In genomic region chr5:1246711-1247431, GRCh38 we compare ENCODE assay signal across 1 cellular context.
TF ChIP-seq lines count a peak whose summit lies in the region.

No MANE protein-coding gene starts in this region.

TF ChIP-seq in K562, 482 proteins besides CTCF, POLR2A, EP300 and RAD21 (continued from another document and continues in another):
- TF ChIP-seq, protein P1, sequence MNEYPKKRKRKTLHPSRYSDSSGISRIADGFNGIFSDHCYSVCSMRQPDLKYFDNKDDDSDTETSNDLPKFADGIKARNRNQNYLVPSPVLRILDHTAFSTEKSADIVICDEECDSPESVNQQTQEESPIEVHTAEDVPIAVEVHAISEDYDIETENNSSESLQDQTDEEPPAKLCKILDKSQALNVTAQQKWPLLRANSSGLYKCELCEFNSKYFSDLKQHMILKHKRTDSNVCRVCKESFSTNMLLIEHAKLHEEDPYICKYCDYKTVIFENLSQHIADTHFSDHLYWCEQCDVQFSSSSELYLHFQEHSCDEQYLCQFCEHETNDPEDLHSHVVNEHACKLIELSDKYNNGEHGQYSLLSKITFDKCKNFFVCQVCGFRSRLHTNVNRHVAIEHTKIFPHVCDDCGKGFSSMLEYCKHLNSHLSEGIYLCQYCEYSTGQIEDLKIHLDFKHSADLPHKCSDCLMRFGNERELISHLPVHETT (CRISPR knock-in tag; conservative IDR thresholded peaks at IDR 0.05 in 1 of 2, IDR thresholded peaks at IDR 0.05 in 1 of 2), result 0 out of 4 replicates have a peak, but pooled peaks of 1 of the 2 experiments have one; percentile 63
- no peak for TF ChIP-seq ILF3 (IDR thresholded peaks at IDR 0.05; ENCODE audit: borderline replicate concordance)
- no peak for TF ChIP-seq C11orf30 (IDR thresholded peaks at IDR 0.05; ENCODE audit: low read depth)
- TF ChIP-seq, protein P2, sequence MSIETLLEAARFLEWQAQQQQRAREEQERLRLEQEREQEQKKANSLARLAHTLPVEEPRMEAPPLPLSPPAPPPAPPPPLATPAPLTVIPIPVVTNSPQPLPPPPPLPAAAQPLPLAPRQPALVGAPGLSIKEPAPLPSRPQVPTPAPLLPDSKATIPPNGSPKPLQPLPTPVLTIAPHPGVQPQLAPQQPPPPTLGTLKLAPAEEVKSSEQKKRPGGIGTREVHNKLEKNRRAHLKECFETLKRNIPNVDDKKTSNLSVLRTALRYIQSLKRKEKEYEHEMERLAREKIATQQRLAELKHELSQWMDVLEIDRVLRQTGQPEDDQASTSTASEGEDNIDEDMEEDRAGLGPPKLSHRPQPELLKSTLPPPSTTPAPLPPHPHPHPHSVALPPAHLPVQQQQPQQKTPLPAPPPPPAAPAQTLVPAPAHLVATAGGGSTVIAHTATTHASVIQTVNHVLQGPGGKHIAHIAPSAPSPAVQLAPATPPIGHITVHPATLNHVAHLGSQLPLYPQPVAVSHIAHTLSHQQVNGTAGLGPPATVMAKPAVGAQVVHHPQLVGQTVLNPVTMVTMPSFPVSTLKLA (conservative IDR thresholded peaks at IDR 0.05), result peak in 1 of 2 experiments; percentile 59; a peak in 2 of 4 replicates
- TF ChIP-seq NR3C1 (CRISPR knock-in tag; IDR thresholded peaks at IDR 0.05), result 0 out of 2 replicates have a peak, but pooled peaks have one; percentile 1
- TF ChIP-seq MTA3 (IDR thresholded peaks at IDR 0.05; ENCODE audit: borderline replicate concordance), result 0 out of 2 replicates have a peak, but pooled peaks have one; percentile 31
- no peak for TF ChIP-seq HEY1 (CRISPR knock-in tag; IDR thresholded peaks at IDR 0.05; ENCODE audit: borderline replicate concordance)
- TF ChIP-seq MEIS2 (IDR thresholded peaks at IDR 0.05; ENCODE audit: partially characterized antibody), result no peak
- TF ChIP-seq HOMEZ (CRISPR knock-in tag; IDR thresholded peaks at IDR 0.05), result no peak
- TF ChIP-seq TFAP4 (CRISPR knock-in tag; IDR thresholded peaks at IDR 0.05; ENCODE audit: borderline replicate concordance), result peak; percentile 73; the same call in 1 of the 2 replicates
- TF ChIP-seq YY1 (IDR thresholded peaks at IDR 0.05; ENCODE audit: borderline replicate concordance in 1 of 3, control insufficient read depth in 1 of 3, extremely low read depth in 1 of 3, insufficient read depth in 3 of 3, insufficient read length in 1 of 3, insufficient replicate concordance in 2 of 3, low read depth in 1 of 3, low read length in 2 of 3), result peak in 1 of 3 experiments; percentile 60
- no peak for TF ChIP-seq E2F3 (CRISPR knock-in tag; IDR thresholded peaks at IDR 0.05)
- TF ChIP-seq HSF4 (CRISPR knock-in tag; IDR thresholded peaks at IDR 0.05; ENCODE audit: borderline replicate concordance), result no peak
- TF ChIP-seq ZNF766 (CRISPR knock-in tag; conservative IDR thresholded peaks at IDR 0.05), result peak; percentile 63; the same call in 1 of the 2 replicates
- peak; percentile 99 for TF ChIP-seq EHMT2 (IDR thresholded peaks at IDR 0.05)
- no peak for TF ChIP-seq HNRNPL (IDR thresholded peaks at IDR 0.05; ENCODE audit: low read depth, low read length)
- TF ChIP-seq RHOXF2B (CRISPR knock-in tag; conservative IDR thresholded peaks at IDR 0.05), result no peak
- TF ChIP-seq ZNF316 (IDR thresholded peaks at IDR 0.05), result no peak
- TF ChIP-seq ZNF668 (CRISPR knock-in tag; IDR thresholded peaks at IDR 0.05), result no peak
- TF ChIP-seq PRMT5 (CRISPR knock-in tag; IDR thresholded peaks at IDR 0.05), result peak; percentile 45; the same call in 1 of the 2 replicates
- TF ChIP-seq ZNF444 (CRISPR knock-in tag; IDR thresholded peaks at IDR 0.05), result no peak
- no peak for TF ChIP-seq ZNF655 (CRISPR knock-in tag; IDR thresholded peaks at IDR 0.05)
- no peak for TF ChIP-seq ETV5 (CRISPR knock-in tag; IDR thresholded peaks at IDR 0.05; ENCODE audit: low read depth)
- no peak for TF ChIP-seq ZNF197 (CRISPR knock-in tag; IDR thresholded peaks at IDR 0.05; ENCODE audit: low read depth)
- TF ChIP-seq KAT2B (IDR thresholded peaks at IDR 0.05; ENCODE audit: low read depth, low read length), result no peak
- no peak for TF ChIP-seq ZNF583 (CRISPR knock-in tag; IDR thresholded peaks at IDR 0.05)
- TF ChIP-seq ZNF57 (CRISPR knock-in tag; IDR thresholded peaks at IDR 0.05), result no peak
- TF ChIP-seq MAFK (IDR thresholded peaks at IDR 0.05; ENCODE audit: low read length), result no peak
- no peak for TF ChIP-seq MTA1 (IDR thresholded peaks at IDR 0.05; ENCODE audit: borderline replicate concordance)
- peak; percentile 60 for TF ChIP-seq PCBP1 (IDR thresholded peaks at IDR 0.05; ENCODE audit: low read depth, low read length, poor library complexity, severe bottlenecking)
- TF ChIP-seq, protein P3, sequence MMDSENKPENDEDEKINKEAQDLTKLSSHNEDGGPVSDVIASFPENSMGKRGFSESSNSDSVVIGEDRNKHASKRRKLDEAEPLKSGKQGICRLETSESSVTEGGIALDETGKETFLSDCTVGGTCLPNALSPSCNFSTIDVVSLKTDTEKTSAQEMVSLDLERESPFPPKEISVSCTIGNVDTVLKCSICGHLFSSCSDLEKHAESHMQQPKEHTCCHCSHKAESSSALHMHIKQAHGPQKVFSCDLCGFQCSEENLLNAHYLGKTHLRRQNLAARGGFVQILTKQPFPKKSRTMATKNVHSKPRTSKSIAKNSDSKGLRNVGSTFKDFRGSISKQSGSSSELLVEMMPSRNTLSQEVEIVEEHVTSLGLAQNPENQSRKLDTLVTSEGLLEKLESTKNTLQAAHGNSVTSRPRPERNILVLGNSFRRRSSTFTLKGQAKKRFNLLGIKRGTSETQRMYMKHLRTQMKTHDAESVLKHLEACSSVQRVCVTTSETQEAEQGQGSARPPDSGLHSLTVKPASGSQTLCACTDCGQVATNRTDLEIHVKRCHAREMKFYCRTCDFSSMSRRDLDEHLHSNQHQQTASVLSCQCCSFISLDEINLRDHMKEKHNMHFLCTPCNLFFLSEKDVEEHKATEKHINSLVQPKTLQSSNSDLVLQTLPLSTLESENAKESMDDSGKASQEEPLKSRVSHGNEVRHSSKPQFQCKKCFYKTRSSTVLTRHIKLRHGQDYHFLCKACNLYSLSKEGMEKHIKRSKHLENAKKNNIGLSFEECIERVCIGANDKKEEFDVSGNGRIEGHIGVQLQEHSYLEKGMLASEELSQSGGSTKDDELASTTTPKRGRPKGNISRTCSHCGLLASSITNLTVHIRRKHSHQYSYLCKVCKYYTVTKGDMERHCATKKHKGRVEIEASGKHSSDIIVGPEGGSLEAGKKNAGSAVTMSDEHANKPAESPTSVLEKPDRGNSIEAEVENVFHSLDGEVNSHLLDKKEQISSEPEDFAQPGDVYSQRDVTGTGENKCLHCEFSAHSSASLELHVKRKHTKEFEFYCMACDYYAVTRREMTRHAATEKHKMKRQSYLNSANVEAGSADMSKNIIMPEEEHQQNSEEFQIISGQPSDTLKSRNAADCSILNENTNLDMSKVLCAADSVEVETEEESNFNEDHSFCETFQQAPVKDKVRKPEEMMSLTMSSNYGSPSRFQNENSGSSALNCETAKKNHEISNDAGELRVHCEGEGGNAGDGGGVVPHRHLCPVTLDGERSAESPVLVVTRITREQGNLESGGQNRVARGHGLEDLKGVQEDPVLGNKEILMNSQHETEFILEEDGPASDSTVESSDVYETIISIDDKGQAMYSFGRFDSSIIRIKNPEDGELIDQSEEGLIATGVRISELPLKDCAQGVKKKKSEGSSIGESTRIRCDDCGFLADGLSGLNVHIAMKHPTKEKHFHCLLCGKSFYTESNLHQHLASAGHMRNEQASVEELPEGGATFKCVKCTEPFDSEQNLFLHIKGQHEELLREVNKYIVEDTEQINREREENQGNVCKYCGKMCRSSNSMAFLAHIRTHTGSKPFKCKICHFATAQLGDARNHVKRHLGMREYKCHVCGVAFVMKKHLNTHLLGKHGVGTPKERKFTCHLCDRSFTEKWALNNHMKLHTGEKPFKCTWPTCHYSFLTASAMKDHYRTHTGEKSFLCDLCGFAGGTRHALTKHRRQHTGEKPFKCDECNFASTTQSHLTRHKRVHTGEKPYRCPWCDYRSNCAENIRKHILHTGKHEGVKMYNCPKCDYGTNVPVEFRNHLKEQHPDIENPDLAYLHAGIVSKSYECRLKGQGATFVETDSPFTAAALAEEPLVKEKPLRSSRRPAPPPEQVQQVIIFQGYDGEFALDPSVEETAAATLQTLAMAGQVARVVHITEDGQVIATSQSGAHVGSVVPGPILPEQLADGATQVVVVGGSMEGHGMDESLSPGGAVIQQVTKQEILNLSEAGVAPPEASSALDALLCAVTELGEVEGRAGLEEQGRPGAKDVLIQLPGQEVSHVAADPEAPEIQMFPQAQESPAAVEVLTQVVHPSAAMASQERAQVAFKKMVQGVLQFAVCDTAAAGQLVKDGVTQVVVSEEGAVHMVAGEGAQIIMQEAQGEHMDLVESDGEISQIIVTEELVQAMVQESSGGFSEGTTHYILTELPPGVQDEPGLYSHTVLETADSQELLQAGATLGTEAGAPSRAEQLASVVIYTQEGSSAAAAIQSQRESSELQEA (IDR thresholded peaks at IDR 0.05; ENCODE audit: low read depth), result no peak
- no peak for TF ChIP-seq KLF1 (tag; IDR thresholded peaks at IDR 0.05)
- TF ChIP-seq SUPT5H (IDR thresholded peaks at IDR 0.05), result no peak
- no peak for TF ChIP-seq SP2 (IDR thresholded peaks at IDR 0.05; ENCODE audit: extremely low read depth, low read depth, low read length, poor library complexity, severe bottlenecking)
- TF ChIP-seq, protein P4, sequence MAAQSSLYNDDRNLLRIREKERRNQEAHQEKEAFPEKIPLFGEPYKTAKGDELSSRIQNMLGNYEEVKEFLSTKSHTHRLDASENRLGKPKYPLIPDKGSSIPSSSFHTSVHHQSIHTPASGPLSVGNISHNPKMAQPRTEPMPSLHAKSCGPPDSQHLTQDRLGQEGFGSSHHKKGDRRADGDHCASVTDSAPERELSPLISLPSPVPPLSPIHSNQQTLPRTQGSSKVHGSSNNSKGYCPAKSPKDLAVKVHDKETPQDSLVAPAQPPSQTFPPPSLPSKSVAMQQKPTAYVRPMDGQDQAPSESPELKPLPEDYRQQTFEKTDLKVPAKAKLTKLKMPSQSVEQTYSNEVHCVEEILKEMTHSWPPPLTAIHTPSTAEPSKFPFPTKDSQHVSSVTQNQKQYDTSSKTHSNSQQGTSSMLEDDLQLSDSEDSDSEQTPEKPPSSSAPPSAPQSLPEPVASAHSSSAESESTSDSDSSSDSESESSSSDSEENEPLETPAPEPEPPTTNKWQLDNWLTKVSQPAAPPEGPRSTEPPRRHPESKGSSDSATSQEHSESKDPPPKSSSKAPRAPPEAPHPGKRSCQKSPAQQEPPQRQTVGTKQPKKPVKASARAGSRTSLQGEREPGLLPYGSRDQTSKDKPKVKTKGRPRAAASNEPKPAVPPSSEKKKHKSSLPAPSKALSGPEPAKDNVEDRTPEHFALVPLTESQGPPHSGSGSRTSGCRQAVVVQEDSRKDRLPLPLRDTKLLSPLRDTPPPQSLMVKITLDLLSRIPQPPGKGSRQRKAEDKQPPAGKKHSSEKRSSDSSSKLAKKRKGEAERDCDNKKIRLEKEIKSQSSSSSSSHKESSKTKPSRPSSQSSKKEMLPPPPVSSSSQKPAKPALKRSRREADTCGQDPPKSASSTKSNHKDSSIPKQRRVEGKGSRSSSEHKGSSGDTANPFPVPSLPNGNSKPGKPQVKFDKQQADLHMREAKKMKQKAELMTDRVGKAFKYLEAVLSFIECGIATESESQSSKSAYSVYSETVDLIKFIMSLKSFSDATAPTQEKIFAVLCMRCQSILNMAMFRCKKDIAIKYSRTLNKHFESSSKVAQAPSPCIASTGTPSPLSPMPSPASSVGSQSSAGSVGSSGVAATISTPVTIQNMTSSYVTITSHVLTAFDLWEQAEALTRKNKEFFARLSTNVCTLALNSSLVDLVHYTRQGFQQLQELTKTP (IDR thresholded peaks at IDR 0.05; ENCODE audit: low read depth in 1 of 2, partially characterized antibody in 2 of 2), result peak in 1 of 2 experiments; percentile 84
- TF ChIP-seq ZNF324 (CRISPR knock-in tag; IDR thresholded peaks at IDR 0.05), result no peak
- TF ChIP-seq LCOR (CRISPR knock-in tag; IDR thresholded peaks at IDR 0.05), result no peak
- no peak for TF ChIP-seq NR2F6 (CRISPR knock-in tag; IDR thresholded peaks at IDR 0.05)
- peak in 1 of 2 experiments; percentile 21 for TF ChIP-seq E2F6 (IDR thresholded peaks at IDR 0.05; ENCODE audit: borderline replicate concordance in 1 of 2, extremely low read depth in 1 of 2, insufficient read depth in 1 of 2, insufficient read length in 1 of 2, low read depth in 1 of 2, low read length in 1 of 2, poor library complexity in 1 of 2, severe bottlenecking in 1 of 2)
- no peak for TF ChIP-seq GATAD2B (IDR thresholded peaks at IDR 0.05; ENCODE audit: borderline replicate concordance)
- TF ChIP-seq KDM2B (CRISPR knock-in tag; IDR thresholded peaks at IDR 0.05), result no peak
- peak in 1 of 2 experiments; percentile 57; a peak in 1 of 4 replicates for TF ChIP-seq HDAC1 (IDR thresholded peaks at IDR 0.05)
- TF ChIP-seq POLR3A (IDR thresholded peaks at IDR 0.05; ENCODE audit: borderline replicate concordance, extremely low read depth, insufficient read depth, insufficient read length), result no peak
- peak; percentile 98 for TF ChIP-seq MIER1 (IDR thresholded peaks at IDR 0.05; ENCODE audit: low read depth)
